Comparison of ENCODE assay signal across 8 cellular contexts in the genomic region with DNA sequence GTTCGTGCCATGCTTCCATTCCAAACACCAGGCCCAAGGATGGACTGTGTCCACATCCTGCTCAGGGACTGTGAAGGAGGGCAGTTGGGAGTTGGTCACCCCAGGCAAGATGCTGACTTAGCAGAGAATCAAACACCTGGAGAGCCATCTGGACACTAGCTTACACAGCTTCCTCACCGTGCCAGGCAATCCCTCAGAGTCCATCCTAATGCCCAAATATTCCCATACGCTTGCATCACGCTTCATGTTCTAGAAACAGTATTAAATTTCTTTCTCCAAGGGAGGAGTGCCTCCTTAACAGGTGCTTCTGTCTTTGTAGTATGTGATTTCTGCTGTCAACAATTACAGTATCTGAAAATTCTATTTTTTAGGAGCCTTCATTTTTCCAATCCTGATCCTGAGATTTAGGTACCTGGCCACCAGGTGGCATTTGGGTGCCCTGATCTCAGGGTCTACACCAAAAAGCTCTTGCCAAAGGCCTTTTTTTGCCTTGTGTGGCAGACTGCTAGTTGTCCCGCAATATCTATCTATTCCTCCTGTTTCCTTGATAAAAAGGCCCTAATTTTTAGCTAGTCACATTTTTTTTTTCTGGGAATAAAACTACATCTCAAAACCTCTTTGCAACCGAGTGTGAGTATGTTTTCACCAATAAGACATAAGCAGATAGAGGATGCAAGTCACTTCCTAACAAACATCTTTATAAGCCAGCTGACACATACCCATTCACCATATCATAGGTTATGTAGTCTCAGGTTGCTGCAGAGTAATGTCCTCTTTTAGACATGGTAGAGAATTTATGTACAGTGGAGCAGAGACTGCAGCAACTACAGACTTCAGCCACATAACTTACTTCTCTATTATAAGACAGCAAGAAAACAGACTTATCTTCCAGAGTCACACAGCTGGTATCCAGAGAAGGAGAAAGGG.
DNase-seq lines count a peak whose midpoint lies in the region; ATAC-seq and TF ChIP-seq lines count a peak whose summit lies in the region.

No MANE protein-coding gene starts in this region.

- H3K9me3 ChIP-seq in mucosa of descending colon (no peaks in the 10 kb centered on the region), ovary (no peaks in the 10 kb centered on the region), MG63 (no peaks in the 10 kb centered on the region)

- H3K4me3 ChIP-seq in GM12865 (ENCODE audit: low read depth, low read length) (no peak overlapping the region), mucosa of descending colon (no peak overlapping the region), ovary (no peak overlapping the region), MG63 (no peak overlapping the region)

- TF ChIP-seq EP300 in ovary (IDR thresholded peaks at IDR 0.05), result no peak

- no peak overlapping the region for H3K4me3 Mint-ChIP-seq in central memory CD8-positive, alpha-beta T cell

- H3K36me3 ChIP-seq in mucosa of descending colon (ENCODE audit: low read depth) (no peaks in the 10 kb centered on the region), ovary (no peaks in the 10 kb centered on the region), MG63 (peaks cover 24% of the 10 kb centered on the region)

- H3K4me1 Mint-ChIP-seq in central memory CD8-positive, alpha-beta T cell, result peaks cover 13% of the 10 kb centered on the region

- WGBS in ovary, 3 donors, result 86 to 96% (median 93%) methylated on average over 6 of the region's 6 CpGs

- H3K27me3 Mint-ChIP-seq in central memory CD8-positive, alpha-beta T cell, result no peaks in the 10 kb centered on the region

- no peaks in the 10 kb centered on the region for H3K4me1 ChIP-seq in mucosa of descending colon (ENCODE audit: low read depth)
- H3K4me1 ChIP-seq in ovary (ENCODE audit: insufficient read depth), result no peaks in the 10 kb centered on the region

- no peak overlapping the region for H3K27ac ChIP-seq in ovary

- no peaks in the 10 kb centered on the region for H3K27me3 ChIP-seq in ovary
- no peaks in the 10 kb centered on the region for H3K27me3 ChIP-seq in MG63

- peak overlapping the region; percentile 61 for H3K27ac Mint-ChIP-seq in central memory CD8-positive, alpha-beta T cell (ENCODE audit: low read depth)

- intact Hi-C loops in mucosa of descending colon (cut with DNase I, micrococcal nuclease) (loop anchor here in 1 of 2 donors (10.0 kb wide), 2 partner anchors 87 to 203 kb away; partner anchors contain the start of gene PREP), ovary (cut with DNase I) (loop anchor here in 1 of 4 donors (2.0 kb wide), 1 partner anchor 49 kb away; no protein-coding TSS in a partner anchor), posterior vena cava (cut with DNase I) (no loop called here)

- no peak for ATAC-seq in central memory CD8-positive, alpha-beta T cell (replicated peaks; ENCODE audit: extremely low read depth, poor library complexity, severe bottlenecking)
- peak; percentile 47 for ATAC-seq in mucosa of descending colon

- no peak for TF ChIP-seq POLR2A in ovary (IDR thresholded peaks at IDR 0.05)

- H3K9me3 Mint-ChIP-seq in central memory CD8-positive, alpha-beta T cell, result no peaks in the 10 kb centered on the region

- peaks cover 24% of the 10 kb centered on the region for H3K36me3 Mint-ChIP-seq in central memory CD8-positive, alpha-beta T cell (ENCODE audit: insufficient read depth)

- peak; percentile 24 for TF ChIP-seq CTCF in GM12865 (IDR thresholded peaks at IDR 0.05; ENCODE audit: insufficient read depth, low read depth, low read length, missing control alignments)
- peak; percentile 58 for TF ChIP-seq CTCF in LNCAP (IDR thresholded peaks at IDR 0.05)
- TF ChIP-seq CTCF in mucosa of descending colon (IDR thresholded peaks at IDR 0.05), result no peak
- TF ChIP-seq CTCF in ovary (IDR thresholded peaks at IDR 0.05), result no peak

- DNase-seq in GM12865 (ENCODE audit: low read depth) (peak; percentile 17), mucosa of descending colon (peak in 1 of 3 donors; percentile 58), ovary (no peak), MG63 (no peak), posterior vena cava (ENCODE audit: low spot score) (no peak)
- no peak for DNase-seq in central memory CD8-positive, alpha-beta T cell (ENCODE audit: low spot score in 2 of 2)
- DNase-seq in activated T-cell treated with anti-CD3 and anti-CD28 coated beads, Interleukin-2, amount 50 U/mL, for 48 hours, result no peak

Comparison
In these comparisons a context has a peak if more than half of its experiments do, and no peak if none do; other contexts are left out.
1. CTCF ChIP-seq: peak in GM12865 (single experiment) and LNCAP (single experiment); none in mucosa of descending colon (single experiment) and ovary (0 of 3).